In the genomic region with DNA sequence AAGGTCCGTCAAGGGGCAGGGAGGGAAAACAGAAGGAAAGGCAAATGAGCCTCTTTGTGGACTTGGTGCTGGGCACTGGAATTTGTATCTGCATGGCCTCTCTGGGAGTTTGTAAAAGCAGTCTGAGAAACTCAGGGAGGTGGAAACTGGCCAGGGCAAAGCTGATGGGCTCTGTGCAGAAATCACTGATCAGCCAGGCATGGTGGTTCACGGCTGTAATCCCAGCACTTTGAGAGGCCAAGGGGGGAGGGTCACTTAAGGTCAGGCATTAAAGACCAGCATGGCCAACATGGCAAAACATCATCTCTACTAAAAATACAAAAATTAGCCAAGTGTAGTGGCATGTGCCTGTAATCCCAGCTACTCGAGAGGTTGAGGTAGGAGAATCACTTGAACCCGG, we compare ENCODE assay signal across 28 cellular contexts.
"Had no signal": no experiment of that assay in that cellular context is flagged by ENCODE, and none has a peak within 500 bp of the region (broad histone marks: within the 10 kb centered on the region; RNA-seq: fewer than 3 reads in every experiment).

No MANE protein-coding gene starts in this region.

- H3K9me3 ChIP-seq: heart left ventricle, left ventricle myocardium inferior, neutrophil, ovary, right atrium auricular region, right lobe of liver, stomach, testis, tibial artery, vagina had no signal

- H3K4me1 Mint-ChIP-seq: immature natural killer cell; naive thymus-derived CD4-positive, alpha-beta T cell; stimulated activated naive B cell treated with anti-CD40 and anti-IgM and Interleukin-4, amounts not matched to agents 10 μg/mL and 1 μg/mL and 100 μg/mL, for 72 hours had no signal

- H3K36me3 ChIP-seq: heart left ventricle, left ventricle myocardium inferior, neural progenitor cell, neutrophil, ovary, right atrium auricular region, right lobe of liver, stomach, tibial artery, vagina had no signal

- H3K9ac ChIP-seq: neural progenitor cell had no signal

- H3K36me3 Mint-ChIP-seq: immature natural killer cell; naive thymus-derived CD4-positive, alpha-beta T cell; natural killer cell treated with Interleukin-12 subunit alpha and Interleukin-12 subunit beta and Interleukin-15 and Interleukin-18, amount 100 ng/mL, for 72 hours; neural progenitor cell; stimulated activated naive B cell treated with anti-CD40 and anti-IgM and Interleukin-4, amounts not matched to agents 10 μg/mL and 1 μg/mL and 100 μg/mL, for 72 hours had no signal

- H3K9me3 Mint-ChIP-seq: mesothelial cell of epicardium; natural killer cell treated with Interleukin-12 subunit alpha and Interleukin-12 subunit beta and Interleukin-15 and Interleukin-18, amount 100 ng/mL, for 72 hours had no signal

- ATAC-seq: heart left ventricle; naive thymus-derived CD4-positive, alpha-beta T cell; natural killer cell treated with Interleukin-12 subunit alpha and Interleukin-12 subunit beta and Interleukin-15 and Interleukin-18, amount 100 ng/mL, for 72 hours; right lobe of liver; stimulated activated naive B cell treated with anti-CD40 and anti-IgM and Interleukin-4, amounts not matched to agents 10 μg/mL and 1 μg/mL and 100 μg/mL, for 72 hours; stimulated activated naive CD8-positive, alpha-beta T cell treated with anti-CD3 and anti-CD28 coated beads, Interleukin-15, Interleukin-2, amounts not matched to agents 100 U/mL and 50 U/mL, for 24 hours had no signal

- H3K27ac ChIP-seq: heart left ventricle, left ventricle myocardium inferior, neural progenitor cell, neutrophil, ovary, right atrium auricular region, right lobe of liver, skin epidermis, stomach, testis, tibial artery, vagina had no signal

- H3K27me3 ChIP-seq: heart left ventricle, neural progenitor cell, neutrophil, ovary, right atrium auricular region, right lobe of liver, testis, tibial artery, vagina had no signal

- H3K27me3 Mint-ChIP-seq: stimulated activated naive B cell treated with anti-CD40 and anti-IgM and Interleukin-4, amounts not matched to agents 10 μg/mL and 1 μg/mL and 100 μg/mL, for 72 hours had no signal

- DNase-seq: heart left ventricle; hypothalamus; immature natural killer cell; left ventricle myocardium inferior; mesendoderm; naive thymus-derived CD4-positive, alpha-beta T cell; occipital lobe; ovary; right lobe of liver; stimulated activated CD4-positive, alpha-beta T cell treated with anti-CD3 and anti-CD28 coated beads, Interleukin-12 subunit alpha, Interleukin-12 subunit beta, amount 100 ng/mL, for 4 hours; stimulated activated CD4-positive, alpha-beta T cell treated with anti-CD3 and anti-CD28 coated beads, Interleukin-15, amount 100 ng/mL, for 24 hours; stimulated activated CD4-positive, alpha-beta T cell treated with anti-CD3 and anti-CD28 coated beads, Interleukin-2, amount 100 ng/mL, for 24 hours; stimulated activated CD4-positive, alpha-beta T cell treated with anti-CD3 and anti-CD28 coated beads, Interleukin-4, amount 100 ng/mL, for 1 hour; stimulated activated naive B cell treated with anti-CD40 and anti-IgM and Interleukin-4, amounts not matched to agents 10 μg/mL and 1 μg/mL and 100 μg/mL, for 72 hours; stimulated activated naive CD8-positive, alpha-beta T cell treated with anti-CD3 and anti-CD28 coated beads, Interleukin-15, Interleukin-2, amounts not matched to agents 100 U/mL and 50 U/mL, for 24 hours; testis; tibial artery; trophoblast cell had no signal

- H3K4me3 ChIP-seq: heart left ventricle, left ventricle myocardium inferior, lung, neural progenitor cell, ovary, right atrium auricular region, right lobe of liver, skin epidermis, stomach, testis, tibial artery, vagina had no signal

- H3K4me3 Mint-ChIP-seq: immature natural killer cell; mesothelial cell of epicardium; naive thymus-derived CD4-positive, alpha-beta T cell; natural killer cell treated with Interleukin-12 subunit alpha and Interleukin-12 subunit beta and Interleukin-15 and Interleukin-18, amount 100 ng/mL, for 72 hours; neural progenitor cell; stimulated activated naive B cell treated with anti-CD40 and anti-IgM and Interleukin-4, amounts not matched to agents 10 μg/mL and 1 μg/mL and 100 μg/mL, for 72 hours had no signal

- H3K4me1 ChIP-seq: heart left ventricle, left ventricle myocardium inferior, neural progenitor cell, right atrium auricular region, right lobe of liver, stomach, testis, tibial artery, vagina had no signal

- H3K27ac Mint-ChIP-seq: mesothelial cell of epicardium; naive thymus-derived CD4-positive, alpha-beta T cell; natural killer cell treated with Interleukin-12 subunit alpha and Interleukin-12 subunit beta and Interleukin-15 and Interleukin-18, amount 100 ng/mL, for 72 hours; neural progenitor cell; progenitor cell of endocrine pancreas; stimulated activated naive B cell treated with anti-CD40 and anti-IgM and Interleukin-4, amounts not matched to agents 10 μg/mL and 1 μg/mL and 100 μg/mL, for 72 hours had no signal
